In the genomic region with DNA sequence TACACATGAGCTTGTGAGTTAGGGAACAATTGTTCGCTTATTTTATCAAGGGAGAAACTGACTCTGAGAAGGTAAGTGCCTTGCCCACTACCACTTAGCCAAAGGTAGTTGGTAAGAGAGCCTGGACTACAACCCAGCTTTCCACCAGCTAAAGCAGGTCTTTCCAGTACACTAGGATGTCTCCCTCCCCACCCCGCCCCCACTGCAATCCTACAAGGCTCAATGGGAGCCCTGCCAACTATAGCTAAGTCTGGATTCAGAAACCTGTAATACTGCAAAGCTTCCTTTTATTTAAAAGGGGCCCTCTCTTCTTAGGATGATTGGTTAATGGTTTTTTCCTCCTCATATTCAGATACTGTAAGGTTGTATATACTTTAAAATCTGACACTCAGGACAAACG, we compare ENCODE assay signal across 21 cellular contexts.
DNase-seq lines count a peak whose midpoint lies in the region; ATAC-seq and TF ChIP-seq lines count a peak whose summit lies in the region.
"Had no signal": no experiment of that assay in that cellular context is flagged by ENCODE, and none has a peak within 500 bp of the region (broad histone marks: within the 10 kb centered on the region; RNA-seq: fewer than 3 reads in every experiment).

No MANE protein-coding gene starts in this region.

- H3K27me3 ChIP-seq in right atrium auricular region (no peaks in the 10 kb centered on the region), thyroid gland (no peaks in the 10 kb centered on the region)
- H3K27me3 ChIP-seq: neutrophil had no signal

- intact Hi-C loops in Right ventricle myocardium superior (cut with DNase I) (loop anchor here (10.0 kb wide), 1 partner anchor 233 kb away; no protein-coding TSS in a partner anchor), thyroid gland (cut with DNase I) (no loop called here)

- H3K4me1 ChIP-seq in right atrium auricular region (peaks cover 0 to 10% of the 10 kb centered on the region in 2 donors), thyroid gland (peaks cover 0 to 4% of the 10 kb centered on the region in 2 donors)

- DNase-seq in Right ventricle myocardium superior (no peak), right atrium auricular region (ENCODE audit: low spot score) (no peak), iPS-NIHi7 (ENCODE audit: extremely low spot score) (peak; percentile 21), thyroid gland (peak; percentile 26 to 49), cerebellum (ENCODE audit: low spot score) (no peak), islet precursor cell (no peak), SKM-1 treated with dmso at 0.1 percent for 144 hours (lab: John Stamatoyannopoulos, UW; ENCODE audit: unreplicated experiment) (no peak)
- DNase-seq: ACHN; activated CD4-positive, CD25-positive, alpha-beta regulatory T cell treated with anti-CD3 and anti-CD28 coated beads, Interleukin-2, amount 50 U/mL, for 72 hours; activated CD8-positive, alpha-beta T cell treated with anti-CD3 and anti-CD28 coated beads, Interleukin-2, amount 10 ng/mL, durations not matched to agents 7 days and 5 days; activated naive CD4-positive, alpha-beta T cell treated with Interleukin-2 at 50 U/mL for 16 hours; activated T-cell treated with anti-CD3 and anti-CD28 coated beads, Interleukin-2, amount 50 U/mL, for 1 hour; amniotic stem cell; NCI-H1694; retina; T-helper 9 cell had no signal

- H3K27ac ChIP-seq in right atrium auricular region (no peak overlapping the region), VCaP (peak overlapping the region; percentile 51), thyroid gland (no peak overlapping the region)
- H3K27ac ChIP-seq: neutrophil had no signal

- TF ChIP-seq CTCF in right atrium auricular region (IDR thresholded peaks at IDR 0.05) (no peak), VCaP (conservative IDR thresholded peaks at IDR 0.05) (no peak), thyroid gland (IDR thresholded peaks at IDR 0.05) (no peak)

- H3K9me3 ChIP-seq in right atrium auricular region (no peaks in the 10 kb centered on the region), thyroid gland (no peaks in the 10 kb centered on the region)
- H3K9me3 ChIP-seq: neutrophil had no signal

- no peak for TF ChIP-seq POLR2A in thyroid gland (IDR thresholded peaks at IDR 0.05)

- 44 to 57% methylated on average over 3 of the region's 3 CpGs for WGBS in thyroid gland, 2 donors

- no peak overlapping the region for H3K4me3 ChIP-seq in right atrium auricular region
- H3K4me3 ChIP-seq in thyroid gland (replicated peaks in 1 of 3): no peak overlapping the region
- H3K4me3 ChIP-seq: GM12878 had no signal

- peak; percentile 51 for ATAC-seq in Right ventricle myocardium superior (ENCODE audit: poor library complexity)
- ATAC-seq: activated CD8-positive, alpha-beta T cell treated with anti-CD3 and anti-CD28 coated beads, Interleukin-2, amount 10 ng/mL, durations not matched to agents 7 days and 5 days; esophagus mucosa; GM12878; SK-N-SH treated with all-trans-retinoic acid at 6 μM for 48 hours had no signal

- H3K36me3 ChIP-seq in right atrium auricular region (no peaks in the 10 kb centered on the region), thyroid gland (no peaks in the 10 kb centered on the region)
- H3K36me3 ChIP-seq: neutrophil had no signal

Comparison
In these comparisons a context has a peak if more than half of its experiments do, and no peak if none do; other contexts are left out.
1. DNase-seq: peak in iPS-NIHi7 (single experiment) and thyroid gland (2 of 2); none in Right ventricle myocardium superior (single experiment), right atrium auricular region (single experiment), cerebellum (single experiment), islet precursor cell (single experiment) and SKM-1 treated with dmso at 0.1 percent for 144 hours (single experiment).